In the genomic region with DNA sequence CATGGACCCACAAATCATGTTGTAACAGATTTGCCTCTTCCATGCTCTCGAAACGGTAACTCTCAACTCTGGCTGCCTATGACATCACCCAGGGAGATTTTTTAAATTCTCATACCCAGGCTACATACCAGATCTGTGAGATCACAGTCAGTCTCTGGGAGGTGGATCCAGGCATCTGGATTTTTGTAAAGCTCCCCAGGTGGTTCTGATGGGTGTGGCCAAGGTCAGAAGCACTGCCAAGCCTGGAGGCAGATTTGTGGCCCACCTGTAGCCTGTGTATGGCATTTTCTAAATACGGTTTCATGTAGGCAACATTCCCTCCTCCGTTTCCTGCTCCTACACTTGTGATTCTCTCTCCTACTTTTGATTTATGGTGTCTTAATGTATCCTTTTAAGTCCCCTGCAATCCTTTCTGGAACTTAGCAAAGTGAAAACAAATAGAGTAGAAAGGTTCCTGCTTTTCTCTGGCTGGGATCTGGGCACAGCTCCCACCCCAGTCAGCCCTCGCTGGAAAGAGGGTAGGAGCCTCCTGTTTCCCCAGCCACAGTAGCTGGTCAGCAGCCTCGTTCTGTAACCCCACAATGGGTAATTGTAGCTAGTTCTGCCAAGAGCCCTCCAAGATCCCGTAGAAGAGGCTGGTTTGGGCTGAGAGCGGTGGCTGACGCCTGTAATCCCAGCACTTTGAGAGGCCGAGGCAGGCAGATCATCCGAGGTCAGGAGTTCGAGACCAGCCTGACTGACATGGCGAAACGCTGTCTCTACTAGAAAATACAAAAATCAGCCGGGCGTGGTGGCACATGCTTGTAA, we compare ENCODE assay signal across 11 cellular contexts.
A peak's percentile ranks its signal among the peaks of the same experiment; 100 is the strongest.
DNase-seq lines count a peak whose midpoint lies in the region; ATAC-seq, FAIRE-seq and TF ChIP-seq lines count a peak whose summit lies in the region.
"Had no signal": no experiment of that assay in that cellular context is flagged by ENCODE, and none has a peak within 500 bp of the region (broad histone marks: within the 10 kb centered on the region; RNA-seq: fewer than 3 reads in every experiment).

No MANE protein-coding gene starts in this region.

- FAIRE-seq in kidney (lab: Jason Lieb, UNC): no peak
- FAIRE-seq: A204.1 had no signal

- H3K27me3 ChIP-seq in upper lobe of right lung: no peaks in the 10 kb centered on the region

- H3K27ac ChIP-seq in kidney (ENCODE audit: low read depth in 2 of 2, low read length in 2 of 2) (peak overlapping the region in 1 of 2 donors; percentile 28), upper lobe of right lung (peak overlapping the region; percentile 45)
- H3K27ac ChIP-seq: dorsolateral prefrontal cortex had no signal

- intact Hi-C loops in kidney (cut with DNase I) (no loop called here), upper lobe of right lung (cut with DNase I) (no loop called here)

- H3K36me3 ChIP-seq in kidney (ENCODE audit: control insufficient read depth in 1 of 2, insufficient read depth in 2 of 2, low read length in 2 of 2) (no peaks in the 10 kb centered on the region), upper lobe of right lung (no peaks in the 10 kb centered on the region)

- no peak overlapping the region for H3K4me3 ChIP-seq in kidney (ENCODE audit: low read length in 2 of 2)
- H3K4me3 ChIP-seq in upper lobe of right lung: no peak overlapping the region
- H3K4me3 ChIP-seq: dorsolateral prefrontal cortex had no signal

- DNase-seq in NCI-H1417 (lab: John Stamatoyannopoulos, UW) (peak in 2 of 3 experiments; percentile 19 to 50), NCI-H1417 treated with DMSO at 0.1 percent for 48 hours (lab: John Stamatoyannopoulos, UW) (no peak), amniotic epithelial cell (ENCODE audit: low read depth) (peak; percentile 86), kidney (peak; percentile 42), upper lobe of right lung (peak; percentile 46), SK-N-DZ (ENCODE audit: low spot score) (no peak), cortex of kidney (lab: John Stamatoyannopoulos, UW) (no peak)
- DNase-seq: activated CD4-positive, CD25-positive, alpha-beta regulatory T cell treated with anti-CD3 and anti-CD28 coated beads, Interleukin-2, amount 50 U/mL, for 72 hours had no signal

- H3K9me3 ChIP-seq in kidney (ENCODE audit: control insufficient read depth in 1 of 2, low read length in 2 of 2): no peaks in the 10 kb centered on the region
- no peaks in the 10 kb centered on the region for H3K9me3 ChIP-seq in upper lobe of right lung

- no peak for TF ChIP-seq CTCF in kidney (IDR thresholded peaks at IDR 0.05; ENCODE audit: borderline replicate concordance, extremely low read depth, insufficient read depth)
- TF ChIP-seq CTCF in upper lobe of right lung (IDR thresholded peaks at IDR 0.05): no peak

- peaks cover 0 to 2% of the 10 kb centered on the region in 2 donors for H3K4me1 ChIP-seq in kidney (ENCODE audit: control insufficient read depth in 1 of 2, insufficient read depth in 1 of 2, low read depth in 1 of 2, low read length in 2 of 2)
- peaks cover 5% of the 10 kb centered on the region for H3K4me1 ChIP-seq in upper lobe of right lung

- ATAC-seq in upper lobe of right lung (peak; percentile 74), GM18502 (IDR thresholded peaks at IDR 0.05; ENCODE audit: poor library complexity, unreplicated experiment) (no peak)

- H3K9ac ChIP-seq in kidney (ENCODE audit: low read length in 2 of 2): no peak overlapping the region

Comparison
In these comparisons a context has a peak if more than half of its experiments do, and no peak if none do; other contexts are left out.
1. DNase-seq: peak in NCI-H1417 (2 of 3), amniotic epithelial cell (single experiment), kidney (single experiment) and upper lobe of right lung (single experiment); none in NCI-H1417 treated with DMSO at 0.1 percent for 48 hours (single experiment), SK-N-DZ (single experiment) and cortex of kidney (single experiment).